1 cellular context compared by ENCODE assay signal in genomic region chr3:129398803-129399144, GRCh38.
TF ChIP-seq lines count a peak whose summit lies in the region.

No MANE protein-coding gene starts in this region.

TF ChIP-seq in GM23338, 12 proteins besides CTCF, POLR2A, EP300 and RAD21 (continued from another document):
- TF ChIP-seq ZNF462 (CRISPR knock-in tag; IDR thresholded peaks at IDR 0.05) (no peak), ETS1 (IDR thresholded peaks at IDR 0.05) (no peak), REST (IDR thresholded peaks at IDR 0.05; ENCODE audit: unreplicated experiment) (no peak), CREB1 (CRISPR knock-in tag; IDR thresholded peaks at IDR 0.05; ENCODE audit: low read depth) (no peak), ZNF331 (CRISPR knock-in tag; IDR thresholded peaks at IDR 0.05; ENCODE audit: low read depth) (no peak), EZH2 (IDR thresholded peaks at IDR 0.05; ENCODE audit: low read depth, unreplicated experiment) (no peak), JUNB (IDR thresholded peaks at IDR 0.05; ENCODE audit: unreplicated experiment) (no peak), STAT1 (IDR thresholded peaks at IDR 0.05; ENCODE audit: unreplicated experiment) (no peak), ZNF114 (CRISPR knock-in tag; IDR thresholded peaks at IDR 0.05) (no peak)
TF ChIP-seq in GM23338: peak in this region for 0.
